8 cellular contexts compared by ENCODE assay signal in the genomic region with DNA sequence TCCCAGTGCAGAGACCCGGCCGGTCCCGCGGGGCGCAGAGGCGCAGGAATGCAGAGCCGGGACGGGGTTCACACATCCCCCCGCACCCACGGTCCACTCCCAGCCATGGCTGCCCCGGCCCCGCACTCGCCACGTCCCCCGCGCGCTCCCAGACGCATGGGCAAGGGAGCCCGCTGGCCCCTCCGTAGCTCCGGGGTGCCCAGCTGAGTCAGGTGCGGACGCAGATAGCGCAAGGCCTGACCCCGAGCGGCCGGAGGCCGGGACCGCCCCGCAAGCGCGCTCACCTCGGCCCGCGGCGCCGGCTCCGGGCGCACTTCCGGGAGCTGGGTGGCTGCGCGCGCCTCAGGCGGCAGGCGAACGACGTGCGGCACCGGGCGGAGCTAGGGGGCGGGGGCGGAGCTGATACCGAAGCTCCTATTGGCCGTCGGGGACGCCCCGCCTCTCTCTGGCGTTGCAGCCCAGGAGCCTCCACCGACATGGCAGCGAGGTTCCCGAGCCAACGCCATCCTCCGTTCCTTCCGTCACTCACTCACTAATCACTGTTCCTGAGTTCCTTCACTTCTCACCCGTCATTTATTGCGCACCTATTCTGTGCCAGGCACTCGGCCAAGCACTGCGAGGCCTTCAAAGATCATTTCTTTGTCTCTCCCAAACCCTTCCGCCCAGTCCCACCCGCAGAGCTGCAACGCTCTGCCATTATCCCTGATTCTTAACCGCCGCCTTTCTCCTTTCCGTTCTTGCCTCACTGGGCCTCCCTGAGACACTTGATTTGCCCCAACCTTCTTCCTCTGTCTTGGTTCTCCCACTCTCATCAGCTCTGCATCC. TPM values are rescaled to one million over a fixed set of nuclear protein-coding genes. Genes with fewer than 3 reads are reported as not detected.
DNase-seq lines count a peak whose midpoint lies in the region; ATAC-seq and TF ChIP-seq lines count a peak whose summit lies in the region.

A gene with protein sequence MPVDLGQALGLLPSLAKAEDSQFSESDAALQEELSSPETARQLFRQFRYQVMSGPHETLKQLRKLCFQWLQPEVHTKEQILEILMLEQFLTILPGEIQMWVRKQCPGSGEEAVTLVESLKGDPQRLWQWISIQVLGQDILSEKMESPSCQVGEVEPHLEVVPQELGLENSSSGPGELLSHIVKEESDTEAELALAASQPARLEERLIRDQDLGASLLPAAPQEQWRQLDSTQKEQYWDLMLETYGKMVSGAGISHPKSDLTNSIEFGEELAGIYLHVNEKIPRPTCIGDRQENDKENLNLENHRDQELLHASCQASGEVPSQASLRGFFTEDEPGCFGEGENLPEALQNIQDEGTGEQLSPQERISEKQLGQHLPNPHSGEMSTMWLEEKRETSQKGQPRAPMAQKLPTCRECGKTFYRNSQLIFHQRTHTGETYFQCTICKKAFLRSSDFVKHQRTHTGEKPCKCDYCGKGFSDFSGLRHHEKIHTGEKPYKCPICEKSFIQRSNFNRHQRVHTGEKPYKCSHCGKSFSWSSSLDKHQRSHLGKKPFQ (minus strand): TSS at position 329 of the 825 bp plus-strand sequence. CDS start 4,646 bp downstream, outside the sequence.

- peaks cover 9 to 10% of the 10 kb centered on the region in 2 donors for H3K4me1 Mint-ChIP-seq in natural killer cell treated with Interleukin-12 subunit alpha and Interleukin-12 subunit beta and Interleukin-15 and Interleukin-18, amount 100 ng/mL, for 72 hours (ENCODE audit: low read depth in 2 of 2)

- H3K4me1 ChIP-seq in DOHH2 (ENCODE audit: control insufficient read depth, low read length): peaks cover 16% of the 10 kb centered on the region

- H3K4me3 ChIP-seq in DOHH2 (ENCODE audit: low read length): peak within 1 kb of the TSS; percentile 100
- peak within 1 kb of the TSS; percentile 74 for H3K4me3 ChIP-seq in fibroblast of mammary gland (ENCODE audit: control insufficient read depth, low read depth, low read length)

- DNase-seq in RKO (ENCODE audit: low spot score) (peak; percentile 95), fibroblast of mammary gland (ENCODE audit: low read depth) (peak; percentile 87)
- DNase-seq in activated T-helper 1 cell treated with anti-CD3 and anti-CD28 coated beads, Interleukin-2, amount 50 U/mL, for 16 hours (ENCODE audit: low read depth in 1 of 2, low spot score in 1 of 2): peak; percentile 91 to 93
- peak; percentile 99 for DNase-seq in natural killer cell treated with Interleukin-12 subunit alpha and Interleukin-12 subunit beta and Interleukin-15 and Interleukin-18, amount 100 ng/mL, for 72 hours (ENCODE audit: low spot score)
- peak; percentile 95 for DNase-seq in stimulated activated naive CD4-positive, alpha-beta T cell treated with Interleukin-2 at 50 U/mL for 16 hours (lab: John Stamatoyannopoulos, UW)

- H3K9me3 ChIP-seq in DOHH2 (ENCODE audit: control insufficient read depth, insufficient read depth, low read length): no peaks in the 10 kb centered on the region
- H3K9me3 ChIP-seq in KOPT-K1 (ENCODE audit: insufficient read depth, low read length, poor library complexity, severe bottlenecking): no peaks in the 10 kb centered on the region

- H3K79me2 ChIP-seq in DOHH2 (ENCODE audit: control insufficient read depth, low read length): peaks cover 15% of the 10 kb centered on the region

- no peaks in the 10 kb centered on the region for H4K20me1 ChIP-seq in DOHH2 (ENCODE audit: control insufficient read depth, insufficient read depth, low read depth, low read length)

- H3K4me3 Mint-ChIP-seq in natural killer cell treated with Interleukin-12 subunit alpha and Interleukin-12 subunit beta and Interleukin-15 and Interleukin-18, amount 100 ng/mL, for 72 hours: peak within 1 kb of the TSS; percentile 99

- no peaks in the 10 kb centered on the region for H3F3A ChIP-seq in DOHH2 (ENCODE audit: control insufficient read depth, insufficient read depth)

- peak within 1 kb of the TSS; percentile 84 for H3K4me2 ChIP-seq in DOHH2 (ENCODE audit: low read length)

- peak; percentile 94 for ATAC-seq in GM21825 (IDR thresholded peaks at IDR 0.05; ENCODE audit: unreplicated experiment)
- peak; percentile 98 to 99 for ATAC-seq in natural killer cell treated with Interleukin-12 subunit alpha and Interleukin-12 subunit beta and Interleukin-15 and Interleukin-18, amount 100 ng/mL, for 72 hours

- H3K36me3 Mint-ChIP-seq in natural killer cell treated with Interleukin-12 subunit alpha and Interleukin-12 subunit beta and Interleukin-15 and Interleukin-18, amount 100 ng/mL, for 72 hours: no peaks in the 10 kb centered on the region

- H3K9me3 Mint-ChIP-seq in natural killer cell treated with Interleukin-12 subunit alpha and Interleukin-12 subunit beta and Interleukin-15 and Interleukin-18, amount 100 ng/mL, for 72 hours: peaks cover 3% of the 10 kb centered on the region

- H3K36me3 ChIP-seq in DOHH2 (ENCODE audit: control insufficient read depth, low read length) (peaks cover 4% of the 10 kb centered on the region), KOPT-K1 (ENCODE audit: insufficient read depth, low read length) (peaks cover 8% of the 10 kb centered on the region)

- TF ChIP-seq CTCF in DOHH2 (IDR thresholded peaks at IDR 0.05; ENCODE audit: low read depth, low read length, poor library complexity, severe bottlenecking) (no peak), fibroblast of mammary gland (conservative IDR thresholded peaks at IDR 0.05; ENCODE audit: control insufficient read depth, insufficient read depth, low read depth, low read length) (no peak)

- H3K27ac Mint-ChIP-seq in natural killer cell treated with Interleukin-12 subunit alpha and Interleukin-12 subunit beta and Interleukin-15 and Interleukin-18, amount 100 ng/mL, for 72 hours: peak within 1 kb of the TSS; percentile 92 to 95

- H3K27ac ChIP-seq in DOHH2 (ENCODE audit: low read depth, low read length) (peak within 1 kb of the TSS; percentile 49), KOPT-K1 (ENCODE audit: low read depth, low read length, poor library complexity, severe bottlenecking) (peak within 1 kb of the TSS; percentile 77)

- H3K27me3 ChIP-seq in DOHH2 (ENCODE audit: control insufficient read depth, low read length): no peaks in the 10 kb centered on the region

- H3K27me3 Mint-ChIP-seq in natural killer cell treated with Interleukin-12 subunit alpha and Interleukin-12 subunit beta and Interleukin-15 and Interleukin-18, amount 100 ng/mL, for 72 hours: peaks cover 0 to 7% of the 10 kb centered on the region in 2 donors

- no peaks in the 10 kb centered on the region for H3K9me2 ChIP-seq in DOHH2 (replicated peaks; ENCODE audit: control insufficient read depth, low read length)

RNA-seq across cellular contexts. Expression of the gene that starts here (rescaled TPM):
- 1 to 10 TPM; 6.7 to 7.0 TPM for total RNA-seq in natural killer cell treated with Interleukin-12 subunit alpha and Interleukin-12 subunit beta and Interleukin-15 and Interleukin-18, amount 100 ng/mL, for 72 hours

Comparison
In these comparisons a context has a peak if more than half of its experiments do, and no peak if none do; other contexts are left out.
1. Peak in every context shown above with its lines: DNase-seq, ATAC-seq, H3K4me3 ChIP-seq and H3K27ac ChIP-seq.